2 cellular contexts compared by ENCODE assay signal in genomic region chr10:132093236-132093635, GRCh38. TPM values are rescaled to one million over a fixed set of nuclear protein-coding genes. Genes with fewer than 3 reads are reported as not detected.
"Had no signal": no experiment of that assay in that cellular context is flagged by ENCODE, and none has a peak within 500 bp of the region (broad histone marks: within the 10 kb centered on the region; RNA-seq: fewer than 3 reads in every experiment).

No MANE protein-coding gene starts in this region.

RNA-seq across cellular contexts. Expression of gene JAKMIP3, which starts 27.5 kb away (rescaled TPM):
- total RNA-seq: dermis blood vessel endothelial cell had no signal
- polyA plus RNA-seq: foreskin keratinocyte had no signal
